8 cellular contexts compared by ENCODE assay signal in genomic region chr10:61897671-61898434, GRCh38. TPM values are rescaled to one million over a fixed set of nuclear protein-coding genes. Genes with fewer than 3 reads are reported as not detected.
DNase-seq lines count a peak whose midpoint lies in the region; ATAC-seq and TF ChIP-seq lines count a peak whose summit lies in the region.

No MANE protein-coding gene starts in this region.

- no peak for TF ChIP-seq CTCF in NB4 (IDR thresholded peaks at IDR 0.05; ENCODE audit: low read depth, low read length)

- DNase-seq in EL, result peak; percentile 63
- DNase-seq in NB4 (ENCODE audit: low read depth), result peak; percentile 52
- DNase-seq in astrocyte of the hippocampus (ENCODE audit: low read depth, low spot score), result peak; percentile 78
- DNase-seq in renal cortical epithelial cell (ENCODE audit: low read depth), result peak; percentile 51
- DNase-seq in amniotic stem cell (lab: John Stamatoyannopoulos, UW), result no peak

- H3K9ac ChIP-seq in iPS-15b (ENCODE audit: low read depth, low read length), result no peak overlapping the region

- H3K4me3 ChIP-seq in NB4 (ENCODE audit: low read depth, low read length) (no peak overlapping the region), iPS-15b (ENCODE audit: low read depth, low read length) (peak overlapping the region; percentile 74)

- H3K36me3 ChIP-seq in iPS-15b (ENCODE audit: control insufficient read depth, insufficient read depth, low read length), result no peaks in the 10 kb centered on the region

- H3K9me3 ChIP-seq in iPS-15b (ENCODE audit: control insufficient read depth, insufficient read depth, low read length), result no peaks in the 10 kb centered on the region

- H3K4me1 ChIP-seq in iPS-15b (ENCODE audit: control insufficient read depth, insufficient read depth, low read length), result peaks cover 9% of the 10 kb centered on the region

- ATAC-seq in HG03342 (IDR thresholded peaks at IDR 0.05; ENCODE audit: unreplicated experiment), result no peak
- ATAC-seq in GM21423 (IDR thresholded peaks at IDR 0.05; ENCODE audit: unreplicated experiment), result no peak

- peaks cover 39% of the 10 kb centered on the region for H3K27me3 ChIP-seq in iPS-15b (ENCODE audit: control insufficient read depth, insufficient read depth, low read length)

- no peak for TF ChIP-seq POLR2A in NB4 (IDR thresholded peaks at IDR 0.05; ENCODE audit: extremely low read depth, insufficient read length)

RNA-seq across cellular contexts. Expression of gene ARID5B, which starts 3.6 kb away (rescaled TPM):
- total RNA-seq in renal cortical epithelial cell, result 12.2 and 53.9 TPM in 2 replicates
